In genomic region chr6:159174263-159174974, GRCh38 we compare ENCODE assay signal across 8 cellular contexts. TPM values are rescaled to one million over a fixed set of nuclear protein-coding genes. Genes with fewer than 3 reads are reported as not detected.
DNase-seq lines count a peak whose midpoint lies in the region; ATAC-seq lines count a peak whose summit lies in the region.

No MANE protein-coding gene starts in this region.

- intact Hi-C loops in activated CD4-positive, alpha-beta T cell treated with anti-CD3 and anti-CD28 coated beads for 36 hours (cut with DNase I, micrococcal nuclease) = loop anchor here (1.0 to 10.0 kb wide), 8 partner anchors 48 to 768 kb away; no protein-coding TSS in a partner anchor

- no peak overlapping the region for H3K4me3 Mint-ChIP-seq in activated CD4-positive, alpha-beta T cell treated with anti-CD3 and anti-CD28 coated beads for 36 hours
- no peak overlapping the region for H3K4me3 Mint-ChIP-seq in central memory CD8-positive, alpha-beta T cell

- H3K27me3 Mint-ChIP-seq in activated CD4-positive, alpha-beta T cell treated with anti-CD3 and anti-CD28 coated beads for 36 hours = peaks cover 50% of the 10 kb centered on the region
- H3K27me3 Mint-ChIP-seq in central memory CD8-positive, alpha-beta T cell = peaks cover 82% of the 10 kb centered on the region

- H3K36me3 Mint-ChIP-seq in activated CD4-positive, alpha-beta T cell treated with anti-CD3 and anti-CD28 coated beads for 36 hours (ENCODE audit: low read depth) = no peaks in the 10 kb centered on the region
- H3K36me3 Mint-ChIP-seq in central memory CD8-positive, alpha-beta T cell (ENCODE audit: insufficient read depth) = peaks cover 4% of the 10 kb centered on the region

- H3K4me1 Mint-ChIP-seq in activated CD4-positive, alpha-beta T cell treated with anti-CD3 and anti-CD28 coated beads for 36 hours = peaks cover 9% of the 10 kb centered on the region
- peaks cover 14% of the 10 kb centered on the region for H3K4me1 Mint-ChIP-seq in central memory CD8-positive, alpha-beta T cell

- ATAC-seq in HG03064 (IDR thresholded peaks at IDR 0.05; ENCODE audit: low read depth, unreplicated experiment) (peak; percentile 74), left lobe of liver (peak; percentile 97)
- peak; percentile 89 for ATAC-seq in activated CD4-positive, alpha-beta T cell treated with anti-CD3 and anti-CD28 coated beads for 36 hours
- ATAC-seq in central memory CD8-positive, alpha-beta T cell (replicated peaks; ENCODE audit: extremely low read depth, poor library complexity, severe bottlenecking) = peak; percentile 54

- H3K9me3 Mint-ChIP-seq in activated CD4-positive, alpha-beta T cell treated with anti-CD3 and anti-CD28 coated beads for 36 hours (ENCODE audit: low read depth) = no peaks in the 10 kb centered on the region
- H3K9me3 Mint-ChIP-seq in central memory CD8-positive, alpha-beta T cell = no peaks in the 10 kb centered on the region

- DNase-seq in SIG-M5 treated with dmso at 0.1 percent for 504 hours (lab: John Stamatoyannopoulos, UW; ENCODE audit: unreplicated experiment) = peak; percentile 64
- no peak for DNase-seq in SIG-M5 (lab: John Stamatoyannopoulos, UW)
- peak; percentile 2 for DNase-seq in NCI-H2196 treated with DMSO at 0.1 percent for 48 hours (lab: John Stamatoyannopoulos, UW; ENCODE audit: unreplicated experiment)
- DNase-seq in activated CD4-positive, alpha-beta T cell treated with anti-CD3 and anti-CD28 coated beads for 36 hours = peak; percentile 86
- peak; percentile 38 to 47 for DNase-seq in central memory CD8-positive, alpha-beta T cell (ENCODE audit: low spot score in 2 of 2)
- DNase-seq in left lobe of liver (ENCODE audit: low spot score) = peak; percentile 67
- DNase-seq in stimulated activated CD4-positive, alpha-beta T cell treated with anti-CD3 and anti-CD28 coated beads, Interleukin-4, amount 100 ng/mL, for 48 hours (ENCODE audit: low read depth in 2 of 2) = peak; percentile 63 to 64

- POLR2A ChIA-PET in activated CD4-positive, alpha-beta T cell treated with anti-CD3 and anti-CD28 coated beads for 36 hours (lab: Charles Lee) = no interaction called here

- CTCF ChIA-PET in activated CD4-positive, alpha-beta T cell treated with anti-CD3 and anti-CD28 coated beads for 36 hours (lab: Charles Lee) = interaction anchor here (0.6 to 5.5 kb wide), 29 partner anchors 9 to 660 kb away, joined by 3 to 44 read pairs (median 3); no protein-coding TSS in a partner anchor

- H3K27ac Mint-ChIP-seq in activated CD4-positive, alpha-beta T cell treated with anti-CD3 and anti-CD28 coated beads for 36 hours = no peak overlapping the region
- H3K27ac Mint-ChIP-seq in central memory CD8-positive, alpha-beta T cell (ENCODE audit: low read depth) = no peak overlapping the region

RNA-seq across cellular contexts. Expression of gene FNDC1, which starts 5.2 kb away (rescaled TPM):
- total RNA-seq in activated CD4-positive, alpha-beta T cell treated with anti-CD3 and anti-CD28 coated beads for 36 hours = not detected
- 0.10 TPM for total RNA-seq in left lobe of liver
